18 cellular contexts compared by ENCODE assay signal in the genomic region with DNA sequence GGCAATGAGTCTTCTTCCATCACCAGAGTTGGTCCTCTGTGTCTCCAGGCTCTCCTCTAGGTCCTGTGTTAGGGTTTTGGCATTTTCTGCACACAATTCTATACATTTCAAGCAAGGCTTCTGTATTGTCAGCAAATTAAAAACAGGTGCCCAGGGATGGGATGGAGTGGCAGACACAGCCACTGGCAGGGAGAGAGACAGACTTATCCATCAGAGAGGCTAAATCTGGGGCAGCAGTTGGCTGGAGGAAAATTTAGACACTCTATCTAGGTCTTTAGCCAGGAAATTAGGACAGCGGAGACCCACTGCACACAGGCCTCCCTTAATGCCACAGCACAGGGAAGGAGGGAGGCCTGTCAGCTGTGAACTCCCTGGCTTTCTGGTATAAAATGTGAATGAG. TPM values are rescaled to one million over a fixed set of nuclear protein-coding genes. Genes with fewer than 3 reads are reported as not detected.
DNase-seq lines count a peak whose midpoint lies in the region; ATAC-seq, FAIRE-seq and TF ChIP-seq lines count a peak whose summit lies in the region.
"Had no signal": no experiment of that assay in that cellular context is flagged by ENCODE, and none has a peak within 500 bp of the region (broad histone marks: within the 10 kb centered on the region; RNA-seq: fewer than 3 reads in every experiment).

No MANE protein-coding gene starts in this region.

- no peak for ATAC-seq in heart left ventricle
- peak; percentile 23; the same call in 2 of the 3 replicates for ATAC-seq in SK-N-SH treated with all-trans-retinoic acid at 6 μM for 48 hours
- ATAC-seq in HG02678 (IDR thresholded peaks at IDR 0.05; ENCODE audit: unreplicated experiment): no peak
- no peak for ATAC-seq in GM21381 (IDR thresholded peaks at IDR 0.05; ENCODE audit: unreplicated experiment)
- ATAC-seq: GM12878 had no signal

- 86 to 95% (median 91%) methylated on average over 1 of the region's 1 CpG for WGBS in heart left ventricle, 4 donors

- no peaks in the 10 kb centered on the region for H3K27me3 ChIP-seq in heart left ventricle
- H3K27me3 ChIP-seq: BLaER1 had no signal

- peak; percentile 57 for DNase-seq in cardiac septum (ENCODE audit: low spot score)
- no peak for DNase-seq in heart left ventricle
- peak; percentile 6 for DNase-seq in inferior parietal cortex (ENCODE audit: extremely low spot score)
- no peak for DNase-seq in SHP77 treated with DMSO at 0.1 percent for 48 hours (lab: John Stamatoyannopoulos, UW)
- no peak for DNase-seq in H54 (ENCODE audit: insufficient read length, low spot score)
- DNase-seq: 8988T; Calu3; CD4-positive, alpha-beta memory T cell; DMS79 treated with DMSO at 0.1 percent for 48 hours; HCEC 1CT had no signal

- intact Hi-C loops in cardiac septum (cut with DNase I): no loop called here
- intact Hi-C loops in heart left ventricle (cut with DNase I): no loop called here

- peaks cover 0 to 13% (median 2%) of the 10 kb centered on the region in 12 donors for H3K4me1 ChIP-seq in heart left ventricle
- H3K4me1 ChIP-seq: BLaER1 had no signal

- H3K9me3 ChIP-seq in heart left ventricle: no peaks in the 10 kb centered on the region
- H3K9me3 ChIP-seq: BLaER1 had no signal

- no peaks in the 10 kb centered on the region for H3K36me3 ChIP-seq in heart left ventricle
- H3K36me3 ChIP-seq: BLaER1 had no signal

- TF ChIP-seq POLR2A in heart left ventricle (IDR thresholded peaks at IDR 0.05) (no peak), H54 (IDR thresholded peaks at IDR 0.05; ENCODE audit: low read depth, low read length) (no peak)

- no peak overlapping the region for H3K27ac ChIP-seq in heart left ventricle
- H3K27ac ChIP-seq: BLaER1 had no signal

- H3K4me3 ChIP-seq in heart left ventricle: no peak overlapping the region
- H3K4me3 ChIP-seq: BLaER1, GM12878 had no signal

- no peak for TF ChIP-seq CTCF in heart left ventricle (IDR thresholded peaks at IDR 0.05)

- no peak for FAIRE-seq in H54 (lab: Jason Lieb, UNC)
- FAIRE-seq: GM12878 had no signal

TF ChIP-seq in SK-N-SH treated with all-trans-retinoic acid at 6 μM for 48 hours, 23 proteins besides CTCF, POLR2A, EP300 and RAD21:
- no peak for TF ChIP-seq ARNTL (CRISPR knock-in tag; IDR thresholded peaks at IDR 0.05; ENCODE audit: borderline replicate concordance, low read depth)
- peak; percentile 58; the same call in 1 of the 2 replicates for TF ChIP-seq TCF4 (CRISPR knock-in tag; IDR thresholded peaks at IDR 0.05; ENCODE audit: borderline replicate concordance)

RNA-seq across cellular contexts. Expression of a gene that starts 20.2 kb away (rescaled TPM):
- total RNA-seq in cardiac septum (0.13 TPM), heart left ventricle (under 1 TPM in 6 of 9 donors, not detected in 3; 0.08 to 0.45 (median 0.14) TPM)
- under 1 TPM in 1 of 2 donors, not detected in 1; 0.04 TPM for polyA plus RNA-seq in heart left ventricle
- total RNA-seq: H4 had no signal
- polyA plus RNA-seq: AG04450, CD14-positive monocyte had no signal

Comparison
In these comparisons a context has a peak if more than half of its experiments do, and no peak if none do; other contexts are left out.
1. DNase-seq: peak in cardiac septum (single experiment) and inferior parietal cortex (single experiment); none in heart left ventricle (0 of 5), SHP77 treated with DMSO at 0.1 percent for 48 hours (single experiment) and H54 (single experiment).